31 cellular contexts compared by ENCODE assay signal in genomic region chr21:26916799-26917198, GRCh38. TPM values are rescaled to one million over a fixed set of nuclear protein-coding genes. Genes with fewer than 3 reads are reported as not detected.
"Had no signal": no experiment of that assay in that cellular context is flagged by ENCODE, and none has a peak within 500 bp of the region (broad histone marks: within the 10 kb centered on the region; RNA-seq: fewer than 3 reads in every experiment).

No MANE protein-coding gene starts in this region.

- ATAC-seq: activated CD8-positive, alpha-beta T cell treated with anti-CD3 and anti-CD28 coated beads for 36 hours; activated T-cell treated with anti-CD3 and anti-CD28 coated beads, Interleukin-2, amount 50 U/mL, for 72 hours; activated T-helper 17 cell treated with anti-CD3 and anti-CD28 coated beads, Interleukin-2, amount 50 U/mL, for 72 hours; Panc1 had no signal

- H3K27me3 ChIP-seq: brain microvascular endothelial cell, SJCRH30 had no signal

- H3K36me3 ChIP-seq: brain microvascular endothelial cell, WERI-Rb-1 had no signal

- DNase-seq: activated CD4-positive, alpha-beta T cell treated with anti-CD3 and anti-CD28 coated beads, Interleukin-2, amount 10 ng/mL, durations not matched to agents 24 days and 14 days; activated CD4-positive, alpha-beta T cell treated with anti-CD3 and anti-CD28 coated beads, Interleukin-2, amount 50 U/mL, for 4 hours; activated CD8-positive, alpha-beta T cell treated with anti-CD3 and anti-CD28 coated beads for 36 hours; activated effector memory CD4-positive, alpha-beta T cell treated with anti-CD3 and anti-CD28 coated beads, Interleukin-2, amount 50 U/mL, for 16 hours; activated naive CD4-positive, alpha-beta T cell; activated naive CD4-positive, alpha-beta T cell treated with anti-CD3 and anti-CD28 coated beads, Interleukin-2, amount 50 U/mL, for 16 hours; activated naive CD8-positive, alpha-beta T cell treated with anti-CD3 and anti-CD28 coated beads for 36 hours; activated T-cell treated with anti-CD3 and anti-CD28 coated beads, Interleukin-2, amount 50 U/mL, for 1 hour; activated T-cell treated with anti-CD3 and anti-CD28 coated beads, Interleukin-2, amount 50 U/mL, for 72 hours; amniotic stem cell; aorta; brain microvascular endothelial cell; central memory CD4-positive, alpha-beta T cell; NCI-H1105 treated with DMSO at 0.1 percent for 48 hours; NCI-H1436; NCI-H1694; NCI-H1930; NCI-H2081 treated with DMSO at 0.1 percent for 48 hours; NCI-H226; NCI-H524 treated with DMSO at 0.1 percent for 48 hours; SHP77; SJCRH30; T1000; WERI-Rb-1 had no signal

- H3K27ac ChIP-seq: brain microvascular endothelial cell, SJCRH30, SK-N-MC, WERI-Rb-1 had no signal

- H3K4me3 ChIP-seq: SJCRH30, SK-N-MC had no signal

RNA-seq across cellular contexts. Expression of gene ADAMTS5, which starts 50.1 kb away (rescaled TPM):
- total RNA-seq: activated CD4-positive, alpha-beta T cell treated with anti-CD3 and anti-CD28 coated beads, Interleukin-2, amount 10 ng/mL, durations not matched to agents 24 days and 14 days; activated CD8-positive, alpha-beta memory T cell treated with anti-CD3 and anti-CD28 coated beads for 36 hours; activated CD8-positive, alpha-beta T cell treated with anti-CD3 and anti-CD28 coated beads for 36 hours; activated naive CD8-positive, alpha-beta T cell treated with anti-CD3 and anti-CD28 coated beads for 36 hours; activated T-cell treated with anti-CD3 and anti-CD28 coated beads, Interleukin-2, amount 50 U/mL, for 72 hours; activated T-helper 17 cell treated with anti-CD3 and anti-CD28 coated beads, Interleukin-2, amount 50 U/mL, for 72 hours; NCI-H460; T-helper 1 cell treated with Interleukin-12 subunit alpha and Interleukin-12 subunit beta and Interleukin-4 antibody, amounts not matched to agents 30 ng/mL and 1 ng/mL, for 36 hours; T-helper 2 cell treated with Interferon-gamma antibody and Interleukin-4, amounts not matched to agents 100 ng/mL and 5 ng/mL, for 36 hours had no signal
